Comparison of ENCODE assay signal across 2 cellular contexts in genomic region chr17:79784353-79785016, GRCh38.
TF ChIP-seq lines count a peak whose summit lies in the region.

No MANE protein-coding gene starts in this region.

TF ChIP-seq in HepG2, 621 proteins besides CTCF, POLR2A, EP300 and RAD21:
- TF ChIP-seq ZMAT5 (CRISPR knock-in tag; IDR thresholded peaks at IDR 0.05; ENCODE audit: borderline replicate concordance, low read depth) (no peak), ZBTB38 (CRISPR knock-in tag; IDR thresholded peaks at IDR 0.05) (peak; percentile 54; the same call in 1 of the 2 replicates), ZC3H13 (CRISPR knock-in tag; IDR thresholded peaks at IDR 0.05) (peak; percentile 24; the same call in 1 of the 2 replicates), ARNT2 (CRISPR knock-in tag; IDR thresholded peaks at IDR 0.05; ENCODE audit: low read depth) (no peak), AGO2 (optimal IDR thresholded peaks at IDR 0.05; ENCODE audit: low read depth, low read length) (peak; percentile 80), ATF5 (CRISPR knock-in tag; IDR thresholded peaks at IDR 0.05; ENCODE audit: low read depth) (no peak), NR2F1 (CRISPR knock-in tag; IDR thresholded peaks at IDR 0.05) (no peak), SNAI1 (CRISPR knock-in tag; IDR thresholded peaks at IDR 0.05; ENCODE audit: borderline replicate concordance) (no peak), IRF9 (CRISPR knock-in tag; IDR thresholded peaks at IDR 0.05; ENCODE audit: borderline replicate concordance) (no peak), ZNF687 (CRISPR knock-in tag; IDR thresholded peaks at IDR 0.05) (peak; percentile 11), RBFOX2 (IDR thresholded peaks at IDR 0.05; ENCODE audit: low read depth, low read length) (peak; percentile 64), AGO1 (IDR thresholded peaks at IDR 0.05; ENCODE audit: low read depth, low read length, poor library complexity, severe bottlenecking) (no peak), HNRNPL (IDR thresholded peaks at IDR 0.05; ENCODE audit: low read depth, low read length) (peak; percentile 51; the same call in 1 of the 2 replicates)

TF ChIP-seq in H1, 55 proteins besides CTCF, POLR2A, EP300 and RAD21:
- TF ChIP-seq RBBP5 (IDR thresholded peaks at IDR 0.05; ENCODE audit: borderline replicate concordance, low read depth, low read length): no peak
- TF ChIP-seq POLR2AphosphoS5 (IDR thresholded peaks at IDR 0.05; ENCODE audit: low read depth, low read length): 0 out of 2 replicates have a peak, but pooled peaks have one; percentile 3
